In the genomic region with DNA sequence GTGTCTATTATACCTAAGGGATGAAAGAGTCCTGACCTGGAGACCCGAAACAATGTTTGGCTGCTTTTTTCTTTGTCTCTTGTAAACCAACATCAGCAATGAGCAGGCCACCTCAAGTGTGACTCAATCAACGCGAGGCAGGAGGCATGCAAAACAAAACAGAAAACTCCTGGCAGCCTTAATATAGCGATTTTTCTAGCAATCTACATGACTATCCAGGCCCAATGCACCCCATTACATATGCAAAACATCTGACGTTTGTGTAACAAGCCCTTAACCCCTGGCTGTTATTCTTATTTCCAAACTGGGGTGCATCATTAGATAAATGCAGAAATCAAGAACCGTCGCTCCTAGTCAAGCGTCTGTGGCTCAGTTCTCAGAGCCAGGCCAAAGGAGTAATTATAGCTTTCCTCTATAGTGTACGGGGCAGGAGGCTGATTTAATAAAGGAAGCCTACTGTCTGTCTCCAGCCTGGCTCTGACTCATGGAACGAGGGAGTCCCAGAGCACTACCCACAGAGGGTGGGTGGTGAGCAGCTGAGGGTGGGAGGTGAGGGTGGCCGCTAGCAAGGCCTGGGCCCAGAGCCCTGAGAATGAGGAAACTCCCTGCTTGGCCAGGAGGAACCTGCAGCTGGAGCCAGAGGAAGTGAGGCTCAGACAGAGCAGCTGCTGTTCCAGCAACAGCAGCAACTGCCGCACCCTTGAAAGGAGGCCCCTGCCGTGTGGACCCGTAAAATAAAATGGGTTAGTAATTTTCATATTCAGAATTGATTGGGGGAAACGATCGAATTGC, we compare ENCODE assay signal across 8 cellular contexts. TPM values are rescaled to one million over a fixed set of nuclear protein-coding genes. Genes with fewer than 3 reads are reported as not detected.
A peak's percentile ranks its signal among the peaks of the same experiment; 100 is the strongest.
DNase-seq lines count a peak whose midpoint lies in the region; ATAC-seq and TF ChIP-seq lines count a peak whose summit lies in the region.

No MANE protein-coding gene starts in this region.

- CTCF ChIA-PET in Calu3 (lab: Charles Lee), result interaction anchor here (0.7 to 2.6 kb wide), 8 partner anchors 10 to 109 kb away, joined by 3 to 15 read pairs (median 4); a partner anchor contains a TSS

- peak overlapping the region; percentile 93 for H3K27ac Mint-ChIP-seq in Calu3 (ENCODE audit: unreplicated experiment)
- peak overlapping the region; percentile 96 for H3K27ac Mint-ChIP-seq in osteocyte (ENCODE audit: unreplicated experiment)

- intact Hi-C loops in Calu3 (cut with micrococcal nuclease; ENCODE audit: unreplicated experiment), result loop anchor here (2.0 kb wide), 1 partner anchor 44 kb away; a partner anchor contains a TSS
- intact Hi-C loops in Right ventricle myocardium superior (cut with DNase I), result no loop called here

- H3K4me3 Mint-ChIP-seq in Calu3 (ENCODE audit: low read depth, unreplicated experiment) (peak overlapping the region; percentile 72), osteocyte (ENCODE audit: unreplicated experiment) (peak overlapping the region; percentile 72)

- H3K4me3 ChIP-seq in HL-60 (replicated peaks; ENCODE audit: insufficient read depth, low read length), result peak overlapping the region; percentile 47

- H3K27me3 Mint-ChIP-seq in Calu3 (ENCODE audit: unreplicated experiment) (no peaks in the 10 kb centered on the region), osteocyte (ENCODE audit: unreplicated experiment) (no peaks in the 10 kb centered on the region)

- no peak for TF ChIP-seq CTCF in Calu3 (IDR thresholded peaks at IDR 0.05; ENCODE audit: unreplicated experiment)
- TF ChIP-seq CTCF in GM20000 (IDR thresholded peaks at IDR 0.05; ENCODE audit: extremely low read depth, missing control alignments), result no peak
- no peak for TF ChIP-seq CTCF in HL-60 (IDR thresholded peaks at IDR 0.05; ENCODE audit: insufficient read depth, low read length)
- TF ChIP-seq CTCF in osteocyte (IDR thresholded peaks at IDR 0.05), result peak; percentile 9

- TF ChIP-seq POLR2A in Raji (IDR thresholded peaks at IDR 0.05; ENCODE audit: insufficient read depth, low read depth, low read length), result peak; percentile 42; the same call in 1 of the 2 replicates

- H3K27me3 ChIP-seq in HL-60 (ENCODE audit: insufficient read depth, poor library complexity, severe bottlenecking), result no peaks in the 10 kb centered on the region

- H3K36me3 Mint-ChIP-seq in Calu3 (ENCODE audit: insufficient read depth, unreplicated experiment) (peaks cover 13% of the 10 kb centered on the region), osteocyte (ENCODE audit: unreplicated experiment) (peaks cover 5% of the 10 kb centered on the region)

- peak; percentile 84 for ATAC-seq in Right ventricle myocardium superior (ENCODE audit: poor library complexity)

- peak overlapping the region; percentile 84 for H3K27ac ChIP-seq in HL-60 (replicated peaks)

- DNase-seq in Calu3 (peak; percentile 76), GM20000 (ENCODE audit: low spot score) (peak; percentile 69), HL-60 (ENCODE audit: low read depth in 1 of 2, low spot score in 1 of 2) (peak; percentile 92 to 96), Right ventricle myocardium superior (peak; percentile 92), osteocyte (ENCODE audit: extremely low spot score, unreplicated experiment) (peak; percentile 92), cerebellum (ENCODE audit: low spot score) (no peak)
- peak; percentile 16 for DNase-seq in activated naive CD4-positive, alpha-beta T cell treated with anti-CD3 and anti-CD28 coated beads, Interleukin-2, amount 50 U/mL, for 16 hours

- H3K9me3 Mint-ChIP-seq in Calu3 (ENCODE audit: low read depth, unreplicated experiment) (no peaks in the 10 kb centered on the region), osteocyte (ENCODE audit: unreplicated experiment) (no peaks in the 10 kb centered on the region)

- no TSS peak for BruUV-seq in Calu3 (replicated peaks; lab: Mats Ljungman, UMichigan)

- peaks cover 51% of the 10 kb centered on the region for H3K4me1 Mint-ChIP-seq in Calu3 (ENCODE audit: low read depth, unreplicated experiment)
- peaks cover 57% of the 10 kb centered on the region for H3K4me1 Mint-ChIP-seq in osteocyte (ENCODE audit: unreplicated experiment)

RNA-seq across cellular contexts. Expression of a gene that starts 43.9 kb away (rescaled TPM):
- total RNA-seq in Calu3 (2022) (61.8 and 69.5 TPM in 2 replicates), Right ventricle myocardium superior (39.5 TPM), osteocyte (98.9 and 99.0 TPM in 2 replicates), cerebellum (185 TPM)

RNA-seq across cellular contexts. Expression of a gene that starts 46.0 kb away (rescaled TPM):
- total RNA-seq in Calu3 (2022), result 5.9 and 6.4 TPM in 2 replicates
- 0.86 TPM for total RNA-seq in Right ventricle myocardium superior
- total RNA-seq in osteocyte, result 3.4 and 4.8 TPM in 2 replicates
- total RNA-seq in cerebellum, result 0.73 TPM
